In genomic region chr19:51327066-51327985, GRCh38 we compare ENCODE assay signal across 8 cellular contexts. TPM values are rescaled to one million over a fixed set of nuclear protein-coding genes. Genes with fewer than 3 reads are reported as not detected.
DNase-seq lines count a peak whose midpoint lies in the region; ATAC-seq and TF ChIP-seq lines count a peak whose summit lies in the region.

No MANE protein-coding gene starts in this region.

- H3K4me1 ChIP-seq in cardiac muscle cell (ENCODE audit: low read depth) = no peaks in the 10 kb centered on the region

- no peaks in the 10 kb centered on the region for H3K9me3 ChIP-seq in MG63
- H3K9me3 ChIP-seq in cardiac muscle cell (ENCODE audit: low read depth) = no peaks in the 10 kb centered on the region

- DNase-seq in AG08396 (ENCODE audit: low spot score) (peak; percentile 90), MG63 (peak; percentile 34), activated T-cell treated with anti-CD3 and anti-CD28 coated beads for 48 hours (ENCODE audit: low read depth) (peak; percentile 67), cardiac muscle cell (ENCODE audit: low read depth in 1 of 2, low spot score in 1 of 2) (peak; percentile 24 to 74), DMS53 (lab: John Stamatoyannopoulos, UW) (no peak), NCI-H774 (lab: John Stamatoyannopoulos, UW) (no peak)
- DNase-seq in stimulated activated CD4-positive, alpha-beta T cell treated with anti-CD3 and anti-CD28 coated beads, Interleukin-12 subunit alpha, Interleukin-12 subunit beta, amount 100 ng/mL, for 4 hours = peak; percentile 49

- no peak for ATAC-seq in HG03025 (IDR thresholded peaks at IDR 0.05; ENCODE audit: low FRiP score, unreplicated experiment)

- peaks cover 38% of the 10 kb centered on the region for H3K27me3 ChIP-seq in MG63
- no peaks in the 10 kb centered on the region for H3K27me3 ChIP-seq in cardiac muscle cell

- no peak overlapping the region for H3K27ac ChIP-seq in cardiac muscle cell

- no peak overlapping the region for H3K4me3 ChIP-seq in MG63
- no peak overlapping the region for H3K4me3 ChIP-seq in cardiac muscle cell

- H3K36me3 ChIP-seq in MG63 (no peaks in the 10 kb centered on the region), cardiac muscle cell (no peaks in the 10 kb centered on the region)

- TF ChIP-seq CTCF in cardiac muscle cell (IDR thresholded peaks at IDR 0.05; ENCODE audit: low read depth, low read length) = peak; percentile 25

RNA-seq across cellular contexts. Expression of gene VSIG10L, which starts 14.6 kb away (rescaled TPM):
- total RNA-seq in MG63 (2014; rRNA removed; shearing (Covaris generic); ENCODE audit: low replicate concordance) = 0.10 and 0.95 TPM in 2 replicates
- total RNA-seq in cardiac muscle cell = 5.0 and 6.5 TPM in 2 replicates
- polyA plus RNA-seq in cardiac muscle cell = 8.1 and 9.1 TPM in 2 replicates

RNA-seq across cellular contexts. Expression of gene IGLON5, which starts 15.9 kb away (rescaled TPM):
- not detected in 2 replicates for total RNA-seq in MG63 (2014; rRNA removed; shearing (Covaris generic); ENCODE audit: low replicate concordance)
- total RNA-seq in cardiac muscle cell = 9.7 and 12.6 TPM in 2 replicates
- 1.5 and 3.3 TPM in 2 replicates for polyA plus RNA-seq in cardiac muscle cell

RNA-seq across cellular contexts. Expression of gene ETFB, which starts 38.9 kb away (rescaled TPM):
- total RNA-seq in MG63 (2014; rRNA removed; shearing (Covaris generic); ENCODE audit: low replicate concordance) = 170 and 237 TPM in 2 replicates
- 203 and 276 TPM in 2 replicates for total RNA-seq in cardiac muscle cell
- polyA plus RNA-seq in cardiac muscle cell = 343 and 433 TPM in 2 replicates

RNA-seq across cellular contexts. Expression of gene CLDND2, which starts 41.5 kb away (rescaled TPM):
- total RNA-seq in MG63 (2014; rRNA removed; shearing (Covaris generic); ENCODE audit: low replicate concordance) = not detected in 2 replicates
- 0.45 TPM in 1 of 2 replicates, not detected in the other for total RNA-seq in cardiac muscle cell
- polyA plus RNA-seq in cardiac muscle cell = 16.5 and 22.3 TPM in 2 replicates

RNA-seq across cellular contexts. Expression of gene NKG7, which starts 45.1 kb away (rescaled TPM):
- not detected in 2 replicates for total RNA-seq in MG63 (2014; rRNA removed; shearing (Covaris generic); ENCODE audit: low replicate concordance)
- not detected in 2 replicates for total RNA-seq in cardiac muscle cell
- 0.25 and 0.57 TPM in 2 replicates for polyA plus RNA-seq in cardiac muscle cell

Comparison
In these comparisons a context has a peak if more than half of its experiments do, and no peak if none do; other contexts are left out.
1. DNase-seq: peak in AG08396 (single experiment), MG63 (single experiment), activated T-cell treated with anti-CD3 and anti-CD28 coated beads for 48 hours (single experiment), cardiac muscle cell (2 of 2) and stimulated activated CD4-positive, alpha-beta T cell treated with anti-CD3 and anti-CD28 coated beads, Interleukin-12 subunit alpha, Interleukin-12 subunit beta, amount 100 ng/mL, for 4 hours (single experiment); none in DMS53 (single experiment) and NCI-H774 (single experiment).
2. RNA of gene IGLON5, which starts 15.9 kb away (total RNA-seq): 9.7 to 12.6 TPM in cardiac muscle cell; not detected in MG63; every median in the first group is over 10 times any median in the second.